1 cellular context compared by ENCODE assay signal in the genomic region with DNA sequence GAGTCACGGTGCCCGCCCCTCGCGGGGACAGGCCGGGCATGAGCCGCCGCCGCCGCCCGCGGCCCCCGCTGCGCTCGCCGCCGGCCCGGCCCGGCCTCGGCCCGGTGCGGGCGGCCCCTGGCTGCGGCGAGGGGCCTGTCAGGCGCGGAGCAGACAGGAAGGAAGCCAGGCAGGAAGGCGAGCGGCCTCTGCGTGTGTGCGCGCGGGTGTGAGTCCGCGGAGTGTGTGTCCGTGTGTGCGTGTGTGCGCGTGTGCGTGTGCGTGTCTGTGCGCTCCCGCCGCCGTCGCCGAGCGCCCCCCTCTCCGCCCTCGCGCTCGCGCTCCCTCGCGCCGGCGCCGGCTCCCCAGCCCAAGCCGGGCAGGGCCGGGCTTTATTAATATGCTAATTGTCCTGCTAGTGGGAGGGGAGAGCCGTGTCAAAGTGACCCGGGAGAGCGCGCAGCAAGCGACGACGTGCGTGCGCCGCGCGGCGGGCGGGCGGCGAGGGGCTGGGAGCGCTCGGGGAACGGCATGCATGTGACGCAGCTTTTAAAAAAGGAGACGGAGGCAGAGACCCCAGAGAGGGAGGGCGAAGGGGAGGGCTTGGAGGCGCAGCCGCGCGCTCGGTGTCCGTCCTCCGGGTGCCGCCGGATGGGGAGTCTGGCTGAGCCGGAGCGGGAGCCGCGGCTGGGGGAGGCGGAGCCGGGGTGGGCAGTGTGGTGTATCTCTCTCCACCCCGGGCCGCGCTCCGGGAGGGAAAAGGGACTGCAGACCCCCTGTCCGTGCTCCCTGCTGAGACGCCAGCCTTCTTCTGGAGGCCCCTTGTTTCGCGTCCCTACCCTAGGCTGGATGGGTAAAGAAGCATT.
TF ChIP-seq lines count a peak whose summit lies in the region.

Gene LDB1 (minus strand): TSS at position 227 of the 845 bp plus-strand sequence. CDS start 258 bp downstream, outside the sequence.

TF ChIP-seq in K562, 482 proteins besides CTCF, POLR2A, EP300 and RAD21 (continued from another document):
- TF ChIP-seq RBFOX2 (IDR thresholded peaks at IDR 0.05; ENCODE audit: low read depth, low read length) (peak; percentile 88), ATF1 (CRISPR knock-in tag; IDR thresholded peaks at IDR 0.05) (no peak), ATF1 (tag; IDR thresholded peaks at IDR 0.05) (peak; percentile 74), NONO (IDR thresholded peaks at IDR 0.05; ENCODE audit: low read depth in 2 of 2, low read length in 1 of 2) (0 out of 4 replicates have a peak, but pooled peaks have one; percentile 20 to 51), ZNF263 (CRISPR knock-in tag; IDR thresholded peaks at IDR 0.05; ENCODE audit: borderline replicate concordance) (0 out of 2 replicates have a peak, but pooled peaks have one; percentile 43)
- TF ChIP-seq, protein P1, sequence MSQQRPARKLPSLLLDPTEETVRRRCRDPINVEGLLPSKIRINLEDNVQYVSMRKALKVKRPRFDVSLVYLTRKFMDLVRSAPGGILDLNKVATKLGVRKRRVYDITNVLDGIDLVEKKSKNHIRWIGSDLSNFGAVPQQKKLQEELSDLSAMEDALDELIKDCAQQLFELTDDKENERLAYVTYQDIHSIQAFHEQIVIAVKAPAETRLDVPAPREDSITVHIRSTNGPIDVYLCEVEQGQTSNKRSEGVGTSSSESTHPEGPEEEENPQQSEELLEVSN (IDR thresholded peaks at IDR 0.05; ENCODE audit: borderline replicate concordance in 1 of 2, extremely low read depth in 1 of 2, insufficient read depth in 1 of 2, insufficient read length in 1 of 2, low read depth in 1 of 2, low read length in 1 of 2, poor library complexity in 1 of 2, severe bottlenecking in 1 of 2) = peak in 1 of 2 experiments; percentile 57
